ENCODE assay signal across 1 cellular context in genomic region chr6:17869753-17870050, GRCh38.
TF ChIP-seq lines count a peak whose summit lies in the region.

No MANE protein-coding gene starts in this region.

TF ChIP-seq in SK-N-SH treated with all-trans-retinoic acid at 6 μM for 48 hours, 23 proteins besides CTCF, POLR2A, EP300 and RAD21 (continued from another document):
- no peak for TF ChIP-seq TSHZ2 (CRISPR knock-in tag; IDR thresholded peaks at IDR 0.05)
- TF ChIP-seq ZNF8 (CRISPR knock-in tag; IDR thresholded peaks at IDR 0.05) = no peak
